13 cellular contexts compared by ENCODE assay signal in the genomic region with DNA sequence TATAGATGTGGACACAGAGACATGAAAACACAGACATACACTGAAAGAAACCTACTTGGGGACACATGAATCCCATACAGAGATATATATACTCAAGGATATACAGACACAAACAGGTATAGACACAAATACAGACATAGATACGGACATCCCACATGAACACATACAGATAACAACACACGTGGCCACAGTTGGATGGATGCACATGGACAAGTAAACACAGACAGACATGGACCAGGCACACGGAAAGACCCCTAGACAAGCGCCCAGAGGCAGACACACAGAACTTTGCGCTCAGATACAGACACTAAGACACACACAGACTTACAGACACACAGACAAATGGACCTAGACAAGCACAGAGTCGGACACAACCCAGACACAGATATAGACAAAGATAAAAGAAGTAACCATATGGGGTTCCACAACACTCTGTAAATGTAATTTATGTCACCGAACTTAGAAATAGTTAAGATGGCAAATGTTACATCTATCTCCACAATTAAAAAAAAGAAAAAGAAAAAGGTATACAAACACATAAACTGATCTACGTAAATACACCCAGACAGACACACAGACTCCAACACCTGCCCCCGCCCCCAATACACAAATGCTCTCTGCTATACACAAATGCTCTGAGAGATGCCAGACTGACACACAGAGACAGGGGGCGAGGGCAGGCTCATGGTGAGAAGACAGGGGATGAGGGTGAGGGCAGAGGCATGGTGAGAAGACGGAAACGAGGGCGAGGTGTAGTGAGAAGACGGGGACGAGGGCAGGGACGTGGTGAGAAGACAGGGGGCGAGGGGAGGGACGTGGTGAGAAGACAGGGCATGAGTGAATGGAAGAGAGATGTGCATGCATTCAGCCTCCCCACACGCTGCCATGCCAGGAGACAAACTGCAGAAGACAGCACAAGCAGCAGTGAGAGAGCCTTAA.
"Had no signal": no experiment of that assay in that cellular context is flagged by ENCODE, and none has a peak within 500 bp of the region (broad histone marks: within the 10 kb centered on the region; RNA-seq: fewer than 3 reads in every experiment).

No MANE protein-coding gene starts in this region.

- H3K9me3 Mint-ChIP-seq: activated naive CD4-positive, alpha-beta T cell treated with anti-CD3 and anti-CD28 coated beads, Interleukin-2, amount 10 ng/mL, durations not matched to agents 7 days and 5 days; activated T-cell treated with anti-CD3 and anti-CD28 coated beads, Interleukin-2, amount 50 U/mL, for 24 hours had no signal

- H3K27ac Mint-ChIP-seq: activated naive CD4-positive, alpha-beta T cell treated with anti-CD3 and anti-CD28 coated beads, Interleukin-2, amount 10 ng/mL, durations not matched to agents 7 days and 5 days had no signal

- H3K27me3 Mint-ChIP-seq: activated naive CD4-positive, alpha-beta T cell treated with anti-CD3 and anti-CD28 coated beads, Interleukin-2, amount 10 ng/mL, durations not matched to agents 7 days and 5 days; activated T-cell treated with anti-CD3 and anti-CD28 coated beads, Interleukin-2, amount 50 U/mL, for 24 hours had no signal

- ATAC-seq: body of pancreas had no signal

- DNase-seq: activated CD4-positive, alpha-beta T cell treated with anti-CD3 and anti-CD28 coated beads, Interleukin-2, amount 50 U/mL, for 4 hours; activated CD4-positive, CD25-positive, alpha-beta regulatory T cell treated with anti-CD3 and anti-CD28 coated beads, Interleukin-2, amount 50 U/mL, for 72 hours; activated naive CD4-positive, alpha-beta T cell treated with anti-CD3 and anti-CD28 coated beads, Interleukin-2, amount 10 ng/mL, durations not matched to agents 7 days and 5 days; activated T-cell treated with anti-CD3 and anti-CD28 coated beads, Interleukin-2, amount 50 U/mL, for 24 hours; body of pancreas; cortex of kidney; effector CD8-positive, alpha-beta T cell; head of caudate nucleus; stimulated activated CD4-positive, alpha-beta T cell treated with anti-CD3 and anti-CD28 coated beads, Interleukin-12 subunit alpha, Interleukin-12 subunit beta, amount 100 ng/mL, for 4 hours; stimulated activated CD4-positive, alpha-beta T cell treated with anti-CD3 and anti-CD28 coated beads, Interleukin-2, amount 100 ng/mL, for 24 hours; stomach; testis; upper lobe of left lung had no signal

- H3K4me3 Mint-ChIP-seq: activated naive CD4-positive, alpha-beta T cell treated with anti-CD3 and anti-CD28 coated beads, Interleukin-2, amount 10 ng/mL, durations not matched to agents 7 days and 5 days; activated T-cell treated with anti-CD3 and anti-CD28 coated beads, Interleukin-2, amount 50 U/mL, for 24 hours had no signal
